ENCODE assay signal across 13 cellular contexts in the genomic region with DNA sequence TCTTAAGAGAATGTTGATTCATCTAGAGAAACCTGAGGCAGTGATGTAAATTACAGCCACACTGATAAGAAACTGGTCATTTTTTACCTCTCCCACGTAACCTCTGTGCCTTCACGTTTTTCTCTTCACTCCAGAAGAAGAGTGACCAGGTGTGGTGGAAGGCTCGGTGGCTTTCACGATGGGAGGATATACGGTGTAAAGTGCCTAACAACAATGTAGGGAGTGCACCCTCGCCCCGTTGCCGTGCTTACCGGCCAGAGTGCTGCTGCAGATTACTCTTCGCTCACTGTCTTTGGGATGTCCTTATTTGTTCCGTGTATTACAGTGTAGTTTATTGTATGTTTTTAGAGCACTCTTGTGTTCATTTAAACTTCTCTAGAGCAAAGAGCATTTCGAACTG. TPM values are rescaled to one million over a fixed set of nuclear protein-coding genes. Genes with fewer than 3 reads are reported as not detected.
DNase-seq lines count a peak whose midpoint lies in the region; ATAC-seq and TF ChIP-seq lines count a peak whose summit lies in the region.
"Had no signal": no experiment of that assay in that cellular context is flagged by ENCODE, and none has a peak within 500 bp of the region (broad histone marks: within the 10 kb centered on the region; RNA-seq: fewer than 3 reads in every experiment).

No MANE protein-coding gene starts in this region.

- H4K8ac ChIP-seq in neuronal stem cell (ENCODE audit: low read depth, low read length), result no peak overlapping the region

- H3K9ac ChIP-seq in neuronal stem cell (ENCODE audit: low read depth, low read length, poor library complexity), result no peak overlapping the region
- H3K9ac ChIP-seq: neural progenitor cell had no signal

- H2BK12ac ChIP-seq in neuronal stem cell (ENCODE audit: low read length), result no peak overlapping the region

- no peak overlapping the region for H3K14ac ChIP-seq in neuronal stem cell (ENCODE audit: low read length)

- no peak overlapping the region for H2AK5ac ChIP-seq in neuronal stem cell (ENCODE audit: low read depth, low read length)

- peaks cover 5 to 9% of the 10 kb centered on the region in 2 donors for H3K4me1 ChIP-seq in neuronal stem cell (ENCODE audit: control insufficient read depth in 2 of 2, insufficient read depth in 1 of 2, low read depth in 1 of 2, low read length in 2 of 2)

- CTCF ChIA-PET in RWPE1 (lab: Yijun Ruan, JAX), result no interaction called here

- H3K36me3 ChIP-seq in neuronal stem cell (replicated peaks in 1 of 2; ENCODE audit: control insufficient read depth in 2 of 2, insufficient read depth in 2 of 2, low read length in 2 of 2), result peaks cover 0 to 20% of the 10 kb centered on the region in 2 donors
- H3K36me3 ChIP-seq: neural progenitor cell, thyroid gland had no signal

- H3K27me3 ChIP-seq in neuronal stem cell (ENCODE audit: control insufficient read depth in 3 of 3, insufficient read depth in 3 of 3, low read depth in 1 of 3, low read length in 3 of 3), result no peaks in the 10 kb centered on the region
- H3K27me3 ChIP-seq: neural progenitor cell, thyroid gland had no signal

- H3K4me1 Mint-ChIP-seq in effector memory CD8-positive, alpha-beta T cell (ENCODE audit: low read depth in 2 of 2), result peaks cover 78 to 82% of the 10 kb centered on the region in 2 donors
- H3K4me1 Mint-ChIP-seq in stimulated activated memory B cell treated with anti-CD40 and anti-IgM and Interleukin-4, amounts not matched to agents 10 μg/mL and 1 μg/mL and 100 μg/mL, for 72 hours, result peaks cover 92% of the 10 kb centered on the region

- POLR2A ChIA-PET in RWPE1 (lab: Yijun Ruan, JAX; ENCODE audit: low non-redundant PET), result no interaction called here

- no peak overlapping the region for H2BK15ac ChIP-seq in neuronal stem cell (ENCODE audit: low read length)

- H3K4me3 Mint-ChIP-seq in effector memory CD8-positive, alpha-beta T cell, result peak overlapping the region; percentile 74 to 80
- H3K4me3 Mint-ChIP-seq in stimulated activated memory B cell treated with anti-CD40 and anti-IgM and Interleukin-4, amounts not matched to agents 10 μg/mL and 1 μg/mL and 100 μg/mL, for 72 hours, result peak overlapping the region; percentile 15
- H3K4me3 Mint-ChIP-seq: neural progenitor cell had no signal

- no peak for ATAC-seq in effector memory CD8-positive, alpha-beta T cell (replicated peaks)
- ATAC-seq in stimulated activated memory B cell treated with anti-CD40 and anti-IgM and Interleukin-4, amounts not matched to agents 10 μg/mL and 1 μg/mL and 100 μg/mL, for 72 hours, result no peak
- ATAC-seq in GM19397 (IDR thresholded peaks at IDR 0.05; ENCODE audit: unreplicated experiment), result no peak

- H3K36me3 Mint-ChIP-seq in effector memory CD8-positive, alpha-beta T cell (ENCODE audit: insufficient read depth), result peaks cover 20% of the 10 kb centered on the region
- H3K36me3 Mint-ChIP-seq in stimulated activated memory B cell treated with anti-CD40 and anti-IgM and Interleukin-4, amounts not matched to agents 10 μg/mL and 1 μg/mL and 100 μg/mL, for 72 hours, result peaks cover 42% of the 10 kb centered on the region

- peaks cover 23% of the 10 kb centered on the region for H3K79me1 ChIP-seq in neuronal stem cell (ENCODE audit: low read depth, low read length)

- H3K27ac ChIP-seq in RWPE1, result peak overlapping the region; percentile 94
- H3K27ac ChIP-seq in neuronal stem cell (replicated peaks; ENCODE audit: low read length), result no peak overlapping the region
- H3K27ac ChIP-seq: neural progenitor cell, SK-N-MC had no signal

- H3K18ac ChIP-seq in neuronal stem cell (ENCODE audit: low read length), result no peak overlapping the region

- H3K9me3 Mint-ChIP-seq in effector memory CD8-positive, alpha-beta T cell, result no peaks in the 10 kb centered on the region
- H3K9me3 Mint-ChIP-seq in stimulated activated memory B cell treated with anti-CD40 and anti-IgM and Interleukin-4, amounts not matched to agents 10 μg/mL and 1 μg/mL and 100 μg/mL, for 72 hours, result no peaks in the 10 kb centered on the region

- H2BK120ac ChIP-seq in neuronal stem cell (ENCODE audit: low read depth, low read length), result no peak overlapping the region

- no CpG with 5 or more reads among the region's 12 CpGs for WGBS in neuronal stem cell (ENCODE audit: extremely low coverage in 2 of 2, insufficient read length in 2 of 2, insufficient replicate concordance in 1 of 2), 2 donors

- peak overlapping the region; percentile 94 to 95 for H3K27ac Mint-ChIP-seq in effector memory CD8-positive, alpha-beta T cell
- peak overlapping the region; percentile 87 for H3K27ac Mint-ChIP-seq in stimulated activated memory B cell treated with anti-CD40 and anti-IgM and Interleukin-4, amounts not matched to agents 10 μg/mL and 1 μg/mL and 100 μg/mL, for 72 hours
- H3K27ac Mint-ChIP-seq: neural progenitor cell had no signal

- no peak overlapping the region for H3K4ac ChIP-seq in neuronal stem cell (ENCODE audit: low read length)

- H3K9me3 ChIP-seq in neuronal stem cell (replicated peaks in 1 of 2; ENCODE audit: control insufficient read depth in 2 of 2, insufficient read depth in 1 of 2, low read depth in 1 of 2, low read length in 2 of 2), result peaks cover 0 to 13% of the 10 kb centered on the region in 2 donors
- H3K9me3 ChIP-seq: thyroid gland had no signal

- TF ChIP-seq CTCF in RWPE1 (conservative IDR thresholded peaks at IDR 0.05; ENCODE audit: low read depth) (no peak), foreskin fibroblast (IDR thresholded peaks at IDR 0.05; ENCODE audit: low read depth, low read length) (no peak)

- peak overlapping the region in 1 of 2 donors; percentile 10 for H3K4me3 ChIP-seq in neuronal stem cell (ENCODE audit: low read length in 2 of 2)
- no peak overlapping the region for H3K4me3 ChIP-seq in foreskin fibroblast (ENCODE audit: low read depth in 1 of 2, low read length in 2 of 2)
- H3K4me3 ChIP-seq: neural progenitor cell, SK-N-MC, thyroid gland had no signal

- no peaks in the 10 kb centered on the region for H3K27me3 Mint-ChIP-seq in effector memory CD8-positive, alpha-beta T cell
- no peaks in the 10 kb centered on the region for H3K27me3 Mint-ChIP-seq in stimulated activated memory B cell treated with anti-CD40 and anti-IgM and Interleukin-4, amounts not matched to agents 10 μg/mL and 1 μg/mL and 100 μg/mL, for 72 hours

- DNase-seq in activated CD8-positive, alpha-beta memory T cell treated with anti-CD3 and anti-CD28 coated beads for 24 hours, result peak; percentile 52
- no peak for DNase-seq in activated CD8-positive, alpha-beta memory T cell treated with anti-CD3 and anti-CD28 coated beads, Interleukin-2, amount 50 U/mL, for 4 hours
- no peak for DNase-seq in RWPE1 (ENCODE audit: low spot score)
- DNase-seq in effector memory CD8-positive, alpha-beta T cell, result no peak
- no peak for DNase-seq in neuronal stem cell (ENCODE audit: low spot score)
- no peak for DNase-seq in foreskin fibroblast
- DNase-seq: cerebellar nuclear complex, NCI-H2081 treated with DMSO at 0.1 percent for 48 hours, thyroid gland had no signal

- no peak overlapping the region for H2AFZ ChIP-seq in neuronal stem cell (ENCODE audit: low read length)
- H2AFZ ChIP-seq: neural progenitor cell had no signal

- no peak overlapping the region for H3K4me2 ChIP-seq in neuronal stem cell (ENCODE audit: insufficient read depth, low read length, poor library complexity, severe bottlenecking)
- H3K4me2 ChIP-seq: neural progenitor cell had no signal

- no peak overlapping the region for H4K91ac ChIP-seq in neuronal stem cell (ENCODE audit: low read depth, low read length, poor library complexity)

- H2BK5ac ChIP-seq in neuronal stem cell (ENCODE audit: low read length), result no peak overlapping the region

- no peak overlapping the region for H3K23ac ChIP-seq in neuronal stem cell (ENCODE audit: low read depth, low read length, poor library complexity)

RNA-seq across cellular contexts. Expression of gene NCK2, which starts 46.5 kb away (rescaled TPM):
- 37.1 TPM for polyA plus RNA-seq in neuronal stem cell (2013, experiment 1 of 2)
- 37.6 TPM for polyA plus RNA-seq in neuronal stem cell (2013, experiment 2 of 2)
